ENCODE assay signal across 1 cellular context in genomic region chr14:72815459-72815858, GRCh38.
TF ChIP-seq lines count a peak whose summit lies in the region.

No MANE protein-coding gene starts in this region.

TF ChIP-seq in WTC11, 78 proteins besides CTCF, POLR2A, EP300 and RAD21 (continued from another document):
- no peak for TF ChIP-seq ESRRA (CRISPR knock-in tag; IDR thresholded peaks at IDR 0.05; ENCODE audit: borderline replicate concordance)
- TF ChIP-seq ZNF423 (CRISPR knock-in tag; IDR thresholded peaks at IDR 0.05): no peak
- no peak for TF ChIP-seq FOXP1 (CRISPR knock-in tag; IDR thresholded peaks at IDR 0.05; ENCODE audit: borderline replicate concordance)
- TF ChIP-seq ARID4B (CRISPR knock-in tag; IDR thresholded peaks at IDR 0.05; ENCODE audit: borderline replicate concordance): no peak
- no peak for TF ChIP-seq ATF2 (CRISPR knock-in tag; IDR thresholded peaks at IDR 0.05; ENCODE audit: borderline replicate concordance, low read depth)
- TF ChIP-seq TEAD4 (CRISPR knock-in tag; IDR thresholded peaks at IDR 0.05): no peak
- no peak for TF ChIP-seq IRF2 (CRISPR knock-in tag; IDR thresholded peaks at IDR 0.05; ENCODE audit: borderline replicate concordance, low read depth)
- TF ChIP-seq ZNF396 (CRISPR knock-in tag; IDR thresholded peaks at IDR 0.05; ENCODE audit: borderline replicate concordance): no peak
- no peak for TF ChIP-seq ZNF512 (CRISPR knock-in tag; IDR thresholded peaks at IDR 0.05; ENCODE audit: borderline replicate concordance)
- TF ChIP-seq NFE2L1 (CRISPR knock-in tag; IDR thresholded peaks at IDR 0.05): no peak
- no peak for TF ChIP-seq GRHL2 (CRISPR knock-in tag; IDR thresholded peaks at IDR 0.05; ENCODE audit: insufficient replicate concordance, severe bottlenecking)
- no peak for TF ChIP-seq ATF6 (CRISPR knock-in tag; IDR thresholded peaks at IDR 0.05)
